Comparison of ENCODE assay signal across 16 cellular contexts in genomic region chr22:48596111-48596860, GRCh38.
"Had no signal": no experiment of that assay in that cellular context is flagged by ENCODE, and none has a peak within 500 bp of the region (broad histone marks: within the 10 kb centered on the region; RNA-seq: fewer than 3 reads in every experiment).

No MANE protein-coding gene starts in this region.

- H3K27me3 ChIP-seq: foreskin keratinocyte, ovary, right atrium auricular region had no signal

- H3K36me3 ChIP-seq: ovary, right atrium auricular region, sigmoid colon had no signal

- H3K4me3 ChIP-seq: coronary artery, ovary, right atrium auricular region, sigmoid colon had no signal

- H3K9me3 ChIP-seq: ovary, sigmoid colon had no signal

- DNase-seq: effector CD4-positive, alpha-beta T cell; endodermal cell; erythroblast; foreskin keratinocyte; immature natural killer cell; mesendoderm; naive thymus-derived CD4-positive, alpha-beta T cell; ovary; sigmoid colon; small intestine; stimulated activated CD4-positive, alpha-beta T cell treated with anti-CD3 and anti-CD28 coated beads, Interleukin-12 subunit alpha, Interleukin-12 subunit beta, amount 100 ng/mL, for 4 hours; stimulated activated CD4-positive, alpha-beta T cell treated with anti-CD3 and anti-CD28 coated beads, Interleukin-2, amount 100 ng/mL, for 48 hours; stimulated activated naive CD4-positive, alpha-beta T cell treated with Interleukin-2 at 50 U/mL for 16 hours; trophoblast cell had no signal

- H3K4me1 ChIP-seq: foreskin keratinocyte, right atrium auricular region, sigmoid colon had no signal

- H3K27ac ChIP-seq: coronary artery, foreskin keratinocyte, ovary, right atrium auricular region, sigmoid colon had no signal
